Comparison of ENCODE assay signal across 1 cellular context in the genomic region with DNA sequence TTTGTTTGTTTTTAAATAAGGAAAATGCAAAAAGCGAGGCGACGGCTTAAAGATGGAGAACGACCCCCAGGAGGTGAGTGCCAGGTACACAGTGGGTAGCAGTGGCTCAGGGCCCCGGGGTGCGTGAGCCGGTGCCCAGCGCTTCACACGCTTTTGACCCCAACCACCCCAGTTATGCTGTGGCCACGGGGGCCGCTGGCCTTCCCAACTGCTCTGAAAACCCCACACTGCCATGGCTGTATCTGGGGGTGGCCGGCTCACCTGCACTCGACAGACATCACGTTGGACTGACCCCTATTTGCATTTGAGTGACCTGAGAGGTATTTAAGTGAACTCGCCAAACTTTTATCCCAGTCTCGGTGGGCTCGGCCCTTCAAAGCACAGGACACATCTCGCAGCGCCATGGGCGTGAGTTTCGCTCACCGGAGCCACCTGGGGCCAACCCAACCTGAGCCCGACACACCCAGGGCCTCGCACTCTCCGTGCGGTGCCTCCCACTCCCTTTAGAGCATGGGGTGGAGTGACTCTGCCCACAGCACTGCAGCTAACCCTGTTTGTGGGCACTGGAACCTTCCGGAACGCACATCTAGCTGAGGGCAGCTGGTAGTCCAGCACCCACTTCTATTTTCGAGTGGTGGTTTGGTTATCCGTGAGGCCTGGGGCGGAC.
TF ChIP-seq lines count a peak whose summit lies in the region.

No MANE protein-coding gene starts in this region.

TF ChIP-seq in H1, 55 proteins besides CTCF, POLR2A, EP300 and RAD21:
- no peak for TF ChIP-seq CREB1 (IDR thresholded peaks at IDR 0.05)
- no peak for TF ChIP-seq TBP (IDR thresholded peaks at IDR 0.05; ENCODE audit: low read depth, low read length)
- no peak for TF ChIP-seq TEAD4 (IDR thresholded peaks at IDR 0.05; ENCODE audit: low read depth, low read length)
- TF ChIP-seq, protein P1, sequence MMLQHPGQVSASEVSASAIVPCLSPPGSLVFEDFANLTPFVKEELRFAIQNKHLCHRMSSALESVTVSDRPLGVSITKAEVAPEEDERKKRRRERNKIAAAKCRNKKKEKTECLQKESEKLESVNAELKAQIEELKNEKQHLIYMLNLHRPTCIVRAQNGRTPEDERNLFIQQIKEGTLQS (IDR thresholded peaks at IDR 0.05; ENCODE audit: insufficient read depth, low read depth, low read length): no peak
- no peak for TF ChIP-seq NRF1 (IDR thresholded peaks at IDR 0.05; ENCODE audit: low read depth, low read length)
- no peak for TF ChIP-seq EGR1 (IDR thresholded peaks at IDR 0.05; ENCODE audit: borderline replicate concordance, low read depth, low read length)
- no peak for TF ChIP-seq KDM1A (IDR thresholded peaks at IDR 0.05; ENCODE audit: borderline replicate concordance, low read length)
- no peak for TF ChIP-seq POU5F1 (IDR thresholded peaks at IDR 0.05; ENCODE audit: low read depth, low read length)
- TF ChIP-seq RXRA (IDR thresholded peaks at IDR 0.05; ENCODE audit: insufficient read depth, low read depth, low read length): no peak
- no peak for TF ChIP-seq CBX5 (IDR thresholded peaks at IDR 0.05; ENCODE audit: low read depth, low read length)
- TF ChIP-seq BACH1 (IDR thresholded peaks at IDR 0.05; ENCODE audit: low read length): no peak
- no peak for TF ChIP-seq EZH2 (IDR thresholded peaks at IDR 0.05; ENCODE audit: low read depth, low read length, severe bottlenecking)
- TF ChIP-seq PHF8 (conservative IDR thresholded peaks at IDR 0.05; ENCODE audit: low read depth, low read length): no peak
- no peak for TF ChIP-seq TCF12 (IDR thresholded peaks at IDR 0.05; ENCODE audit: low read depth, low read length)
- TF ChIP-seq CHD2 (IDR thresholded peaks at IDR 0.05; ENCODE audit: low read length): no peak
- TF ChIP-seq, protein P2, sequence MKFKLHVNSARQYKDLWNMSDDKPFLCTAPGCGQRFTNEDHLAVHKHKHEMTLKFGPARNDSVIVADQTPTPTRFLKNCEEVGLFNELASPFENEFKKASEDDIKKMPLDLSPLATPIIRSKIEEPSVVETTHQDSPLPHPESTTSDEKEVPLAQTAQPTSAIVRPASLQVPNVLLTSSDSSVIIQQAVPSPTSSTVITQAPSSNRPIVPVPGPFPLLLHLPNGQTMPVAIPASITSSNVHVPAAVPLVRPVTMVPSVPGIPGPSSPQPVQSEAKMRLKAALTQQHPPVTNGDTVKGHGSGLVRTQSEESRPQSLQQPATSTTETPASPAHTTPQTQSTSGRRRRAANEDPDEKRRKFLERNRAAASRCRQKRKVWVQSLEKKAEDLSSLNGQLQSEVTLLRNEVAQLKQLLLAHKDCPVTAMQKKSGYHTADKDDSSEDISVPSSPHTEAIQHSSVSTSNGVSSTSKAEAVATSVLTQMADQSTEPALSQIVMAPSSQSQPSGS (IDR thresholded peaks at IDR 0.05; ENCODE audit: low read length): no peak
- no peak for TF ChIP-seq YY1 (IDR thresholded peaks at IDR 0.05; ENCODE audit: low read depth, low read length)
